Comparison of ENCODE assay signal across 24 cellular contexts in genomic region chr3:108940568-108941285, GRCh38. TPM values are rescaled to one million over a fixed set of nuclear protein-coding genes. Genes with fewer than 3 reads are reported as not detected.
"Had no signal": no experiment of that assay in that cellular context is flagged by ENCODE, and none has a peak within 500 bp of the region (broad histone marks: within the 10 kb centered on the region; RNA-seq: fewer than 3 reads in every experiment).

No MANE protein-coding gene starts in this region.

- H3K4me1 Mint-ChIP-seq: activated naive CD4-positive, alpha-beta T cell treated with anti-CD3 and anti-CD28 coated beads, Interleukin-2, amount 50 U/mL, for 24 hours; neural crest cell; T-helper 17 cell; WTC11 had no signal

- FAIRE-seq: endothelial cell of umbilical vein, TTC549 had no signal

- H3K4me3 ChIP-seq: esophagus squamous epithelium, ovary, transverse colon had no signal

- H3K27me3 Mint-ChIP-seq: activated naive CD4-positive, alpha-beta T cell treated with anti-CD3 and anti-CD28 coated beads, Interleukin-2, amount 50 U/mL, for 24 hours had no signal

- H3K36me3 Mint-ChIP-seq: activated naive CD4-positive, alpha-beta T cell treated with anti-CD3 and anti-CD28 coated beads, Interleukin-2, amount 50 U/mL, for 24 hours; WTC11 had no signal

- H3K27ac ChIP-seq: brain microvascular endothelial cell, esophagus squamous epithelium, ovary, transverse colon had no signal

- H3K4me3 Mint-ChIP-seq: activated CD8-positive, alpha-beta T cell treated with anti-CD3 and anti-CD28 coated beads, Interleukin-2, amount 10 ng/mL, durations not matched to agents 7 days and 5 days; activated naive CD4-positive, alpha-beta T cell treated with anti-CD3 and anti-CD28 coated beads, Interleukin-2, amount 50 U/mL, for 24 hours; neural crest cell; T-helper 17 cell; WTC11 had no signal

- H3K36me3 ChIP-seq: brain microvascular endothelial cell, esophagus squamous epithelium, ovary, transverse colon had no signal

- H3K27me3 ChIP-seq: brain microvascular endothelial cell, esophagus squamous epithelium, ovary, transverse colon had no signal

- H3K9me3 ChIP-seq: esophagus squamous epithelium, ovary, transverse colon had no signal

- DNase-seq: activated CD4-positive, alpha-beta T cell treated with anti-CD3 and anti-CD28 coated beads for 4 hours; activated CD8-positive, alpha-beta memory T cell treated with anti-CD3 and anti-CD28 coated beads, Interleukin-2, amount 50 U/mL, for 4 hours; activated CD8-positive, alpha-beta T cell treated with anti-CD3 and anti-CD28 coated beads, Interleukin-2, amount 10 ng/mL, durations not matched to agents 7 days and 5 days; activated effector memory CD4-positive, alpha-beta T cell treated with anti-CD3 and anti-CD28 coated beads, Interleukin-2, amount 50 U/mL, for 16 hours; activated T-cell treated with anti-CD3 and anti-CD28 coated beads, Interleukin-2, amount 50 U/mL, for 48 hours; brain microvascular endothelial cell; cortex of kidney; effector CD4-positive, alpha-beta T cell; esophagus squamous epithelium; glutamatergic neuron; ovary; retina; stimulated activated CD4-positive, alpha-beta T cell treated with anti-CD3 and anti-CD28 coated beads, Interleukin-4, amount 100 ng/mL, for 1 hour; stimulated activated naive CD4-positive, alpha-beta T cell; T-helper 17 cell; transverse colon had no signal

- ATAC-seq: activated CD8-positive, alpha-beta T cell treated with anti-CD3 and anti-CD28 coated beads, Interleukin-2, amount 10 ng/mL, durations not matched to agents 7 days and 5 days; T-helper 17 cell; WTC11 had no signal

- H3K9me3 Mint-ChIP-seq: activated naive CD4-positive, alpha-beta T cell treated with anti-CD3 and anti-CD28 coated beads, Interleukin-2, amount 50 U/mL, for 24 hours; neural crest cell; WTC11 had no signal

- H3K4me1 ChIP-seq: esophagus squamous epithelium, transverse colon had no signal

- H3K27ac Mint-ChIP-seq: activated CD8-positive, alpha-beta T cell treated with anti-CD3 and anti-CD28 coated beads, Interleukin-2, amount 10 ng/mL, durations not matched to agents 7 days and 5 days; activated naive CD4-positive, alpha-beta T cell treated with anti-CD3 and anti-CD28 coated beads, Interleukin-2, amount 50 U/mL, for 24 hours; T-helper 17 cell; WTC11 had no signal

RNA-seq across cellular contexts. Expression of gene GUCA1C, which starts 13.0 kb away (rescaled TPM):
- total RNA-seq: activated CD8-positive, alpha-beta T cell treated with anti-CD3 and anti-CD28 coated beads, Interleukin-2, amount 10 ng/mL, durations not matched to agents 7 days and 5 days; endothelial cell of umbilical vein; esophagus squamous epithelium; fibroblast of villous mesenchyme; lower leg skin; neural crest cell; ovary; subcutaneous adipose tissue; T-helper 17 cell; transverse colon; WTC11 had no signal
- polyA plus RNA-seq: endothelial cell of umbilical vein had no signal
